8 cellular contexts compared by ENCODE assay signal in the genomic region with DNA sequence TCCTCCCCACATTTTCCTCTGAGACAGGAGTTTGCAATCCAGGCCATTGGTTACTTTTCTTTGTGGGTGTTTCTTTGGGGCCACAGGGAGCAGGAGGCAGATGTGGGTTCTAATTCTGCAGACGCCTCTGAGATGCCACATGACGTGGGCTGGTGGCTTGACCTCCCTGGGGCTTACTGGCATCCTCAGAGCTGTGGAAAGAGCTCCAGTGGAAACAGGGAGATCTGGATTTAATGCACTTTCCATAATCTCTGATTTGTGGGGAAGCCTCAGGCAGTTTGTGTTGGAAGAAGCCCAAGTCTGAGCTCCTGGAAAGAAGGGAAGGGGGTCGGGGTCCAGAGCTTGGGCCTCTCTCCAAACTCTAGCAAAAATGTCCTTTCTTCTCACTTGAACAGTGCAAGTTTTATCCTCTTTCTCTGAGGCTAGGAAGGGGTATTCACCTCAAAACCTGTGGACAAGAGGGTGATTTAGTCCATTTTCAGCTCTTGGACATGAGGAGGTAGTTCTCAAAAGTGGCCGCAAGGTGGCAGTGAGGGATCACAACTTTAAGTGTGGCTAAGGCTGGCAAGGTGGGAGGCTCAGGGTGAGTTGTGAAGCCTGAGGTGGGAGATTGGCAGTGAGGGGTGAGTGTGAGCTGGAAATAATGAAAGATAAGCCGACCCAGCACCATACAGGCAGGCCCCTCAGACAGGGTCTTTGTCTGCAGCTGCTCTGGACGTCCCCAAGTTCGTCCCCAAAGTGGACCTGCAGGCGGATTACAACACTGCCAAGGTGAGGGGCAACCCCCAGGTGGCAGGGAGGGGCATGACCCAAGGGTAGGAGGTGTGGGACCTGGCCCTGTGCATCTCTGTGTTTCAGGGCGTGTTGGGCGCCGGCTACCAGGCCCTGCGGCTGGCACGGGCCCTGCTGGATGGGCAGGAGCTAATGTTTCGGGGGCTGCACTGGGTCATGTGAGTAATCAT. TPM values are rescaled to one million over a fixed set of nuclear protein-coding genes. Genes with fewer than 3 reads are reported as not detected.
DNase-seq lines count a peak whose midpoint lies in the region; ATAC-seq and TF ChIP-seq lines count a peak whose summit lies in the region.

No MANE protein-coding gene starts in this region.

- H2BK5ac ChIP-seq in mesenchymal stem cell (ENCODE audit: low read depth, low read length, poor library complexity, severe bottlenecking) = no peak overlapping the region

- WGBS in mesenchymal stem cell = 82% methylated on average over 13 of the region's 14 CpGs

- no peak overlapping the region for H2BK12ac ChIP-seq in mesenchymal stem cell (ENCODE audit: low read length in 2 of 2)

- no peak overlapping the region for H3K4me2 ChIP-seq in mesenchymal stem cell (ENCODE audit: low read length, poor library complexity, severe bottlenecking)

- H4K91ac ChIP-seq in mesenchymal stem cell (ENCODE audit: low read length) = no peak overlapping the region

- no peaks in the 10 kb centered on the region for H3K27me3 Mint-ChIP-seq in CD8-positive, alpha-beta T cell (ENCODE audit: low read depth)
- H3K27me3 Mint-ChIP-seq in HFFc6 (ENCODE audit: insufficient read depth) = no peaks in the 10 kb centered on the region
- H3K27me3 Mint-ChIP-seq in activated CD4-positive, alpha-beta memory T cell treated with anti-CD3 and anti-CD28 coated beads, Interleukin-2, amount 10 ng/mL, durations not matched to agents 7 days and 5 days = no peaks in the 10 kb centered on the region

- peak; percentile 93 for ATAC-seq in CD8-positive, alpha-beta T cell
- peak; percentile 68 for ATAC-seq in stimulated activated effector memory CD8-positive, alpha-beta T cell treated with anti-CD3 and anti-CD28 coated beads, Interleukin-12 subunit alpha, Interleukin-12 subunit beta, amount 100 ng/mL, for 72 hours
- no peak for ATAC-seq in HG02759 (IDR thresholded peaks at IDR 0.05; ENCODE audit: unreplicated experiment)

- H3K79me1 ChIP-seq in mesenchymal stem cell (replicated peaks; ENCODE audit: low read length, poor library complexity, severe bottlenecking) = no peaks in the 10 kb centered on the region

- H3K9ac ChIP-seq in mesenchymal stem cell (ENCODE audit: low read length) = no peak overlapping the region

- CTCF ChIA-PET in CD8-positive, alpha-beta T cell (lab: Charles Lee) = interaction anchor here (0.6 to 8.6 kb wide), 40 partner anchors 9 to 504 kb away, joined by 3 to 170 read pairs (median 4); partner anchors contain the start of genes DYRK3, IKBKE and RASSF5
- CTCF ChIA-PET in activated CD4-positive, alpha-beta memory T cell treated with anti-CD3 and anti-CD28 coated beads, Interleukin-2, amount 10 ng/mL, durations not matched to agents 7 days and 5 days (lab: Charles Lee) = interaction anchor here (0.6 to 4.4 kb wide), 45 partner anchors 9 to 433 kb away, joined by 3 to 49 read pairs (median 4); partner anchors contain the start of genes DYRK3, IKBKE, MAPKAPK2 and RASSF5

- no peak overlapping the region for H2AK5ac ChIP-seq in mesenchymal stem cell (ENCODE audit: low read length, severe bottlenecking)

- H3K36me3 ChIP-seq in CD8-positive, alpha-beta T cell (ENCODE audit: insufficient read depth, low read length) = peaks cover 60% of the 10 kb centered on the region
- H3K36me3 ChIP-seq in mesenchymal stem cell (ENCODE audit: control insufficient read depth in 1 of 2, insufficient read depth in 2 of 2, low read depth in 1 of 2, low read length in 2 of 2) = peaks cover 64 to 77% of the 10 kb centered on the region in 2 experiments

- TF ChIP-seq CTCF in CD8-positive, alpha-beta T cell (IDR thresholded peaks at IDR 0.05) = peak; percentile 80
- TF ChIP-seq CTCF in HFFc6 (IDR thresholded peaks at IDR 0.05) = peak; percentile 91

- no peaks in the 10 kb centered on the region for H3K9me3 Mint-ChIP-seq in CD8-positive, alpha-beta T cell
- H3K9me3 Mint-ChIP-seq in HFFc6 = no peaks in the 10 kb centered on the region
- no peaks in the 10 kb centered on the region for H3K9me3 Mint-ChIP-seq in activated CD4-positive, alpha-beta memory T cell treated with anti-CD3 and anti-CD28 coated beads, Interleukin-2, amount 10 ng/mL, durations not matched to agents 7 days and 5 days
- H3K9me3 Mint-ChIP-seq in stimulated activated effector memory CD8-positive, alpha-beta T cell treated with anti-CD3 and anti-CD28 coated beads, Interleukin-12 subunit alpha, Interleukin-12 subunit beta, amount 100 ng/mL, for 72 hours = no peaks in the 10 kb centered on the region

- DNase-seq in CD8-positive, alpha-beta T cell = peak; percentile 46 to 75 (median 71)
- DNase-seq in HFFc6 (peak; percentile 55), NCI-H82 (lab: John Stamatoyannopoulos, UW) (peak; percentile 93), mesenchymal stem cell (peak; percentile 76)
- DNase-seq in activated CD4-positive, alpha-beta memory T cell treated with anti-CD3 and anti-CD28 coated beads, Interleukin-2, amount 10 ng/mL, durations not matched to agents 7 days and 5 days = peak; percentile 73
- DNase-seq in effector CD4-positive, alpha-beta T cell = peak; percentile 52
- DNase-seq in stimulated activated effector memory CD8-positive, alpha-beta T cell treated with anti-CD3 and anti-CD28 coated beads, Interleukin-12 subunit alpha, Interleukin-12 subunit beta, amount 100 ng/mL, for 72 hours (ENCODE audit: low spot score in 2 of 2) = peak; percentile 49 to 81

- peak overlapping the region; percentile 80 for H3K27ac Mint-ChIP-seq in CD8-positive, alpha-beta T cell
- H3K27ac Mint-ChIP-seq in HFFc6 = peak overlapping the region; percentile 2; the same call in 1 of the 2 replicates
- peak overlapping the region; percentile 56 for H3K27ac Mint-ChIP-seq in activated CD4-positive, alpha-beta memory T cell treated with anti-CD3 and anti-CD28 coated beads, Interleukin-2, amount 10 ng/mL, durations not matched to agents 7 days and 5 days
- H3K27ac Mint-ChIP-seq in stimulated activated effector memory CD8-positive, alpha-beta T cell treated with anti-CD3 and anti-CD28 coated beads, Interleukin-12 subunit alpha, Interleukin-12 subunit beta, amount 100 ng/mL, for 72 hours = peak overlapping the region; percentile 84

- no peak overlapping the region for H3K23ac ChIP-seq in mesenchymal stem cell (ENCODE audit: low read length in 2 of 2)

- H3K14ac ChIP-seq in mesenchymal stem cell (ENCODE audit: low read length in 2 of 2) = no peak overlapping the region

- H3K27ac ChIP-seq in CD8-positive, alpha-beta T cell (ENCODE audit: low read depth, low read length) = no peak overlapping the region
- no peak overlapping the region for H3K27ac ChIP-seq in mesenchymal stem cell (ENCODE audit: low read length, poor library complexity, severe bottlenecking)

- H3K27me3 ChIP-seq in CD8-positive, alpha-beta T cell (ENCODE audit: insufficient read depth, low read length) = no peaks in the 10 kb centered on the region
- no peaks in the 10 kb centered on the region for H3K27me3 ChIP-seq in mesenchymal stem cell (ENCODE audit: control insufficient read depth in 1 of 2, insufficient read depth in 1 of 2, low read length in 2 of 2)

- no peak overlapping the region for H2BK15ac ChIP-seq in mesenchymal stem cell (ENCODE audit: low read depth, poor library complexity, severe bottlenecking)

- H2BK120ac ChIP-seq in mesenchymal stem cell (ENCODE audit: low read depth, low read length) = no peak overlapping the region

- no peak overlapping the region for H3K4ac ChIP-seq in mesenchymal stem cell (ENCODE audit: low read depth in 1 of 2, low read length in 2 of 2)

- peak overlapping the region in 1 of 2 experiments; percentile 67 for H3K18ac ChIP-seq in mesenchymal stem cell (ENCODE audit: low read depth in 1 of 2, low read length in 2 of 2)

- H4K8ac ChIP-seq in mesenchymal stem cell (ENCODE audit: low read length) = no peak overlapping the region

- no peak overlapping the region for H3K4me3 Mint-ChIP-seq in CD8-positive, alpha-beta T cell
- H3K4me3 Mint-ChIP-seq in HFFc6 = no peak overlapping the region
- no peak overlapping the region for H3K4me3 Mint-ChIP-seq in activated CD4-positive, alpha-beta memory T cell treated with anti-CD3 and anti-CD28 coated beads, Interleukin-2, amount 10 ng/mL, durations not matched to agents 7 days and 5 days
- H3K4me3 Mint-ChIP-seq in stimulated activated effector memory CD8-positive, alpha-beta T cell treated with anti-CD3 and anti-CD28 coated beads, Interleukin-12 subunit alpha, Interleukin-12 subunit beta, amount 100 ng/mL, for 72 hours = no peak overlapping the region

- H3K9me3 ChIP-seq in CD8-positive, alpha-beta T cell (ENCODE audit: low read length) = no peaks in the 10 kb centered on the region
- H3K9me3 ChIP-seq in mesenchymal stem cell (ENCODE audit: control insufficient read depth, low read length) = no peaks in the 10 kb centered on the region

- H3K4me1 Mint-ChIP-seq in CD8-positive, alpha-beta T cell (ENCODE audit: low read depth) = peaks cover 10% of the 10 kb centered on the region
- H3K4me1 Mint-ChIP-seq in HFFc6 (ENCODE audit: low read depth) = peaks cover 22% of the 10 kb centered on the region
- H3K4me1 Mint-ChIP-seq in activated CD4-positive, alpha-beta memory T cell treated with anti-CD3 and anti-CD28 coated beads, Interleukin-2, amount 10 ng/mL, durations not matched to agents 7 days and 5 days = peaks cover 10% of the 10 kb centered on the region
- H3K4me1 Mint-ChIP-seq in stimulated activated effector memory CD8-positive, alpha-beta T cell treated with anti-CD3 and anti-CD28 coated beads, Interleukin-12 subunit alpha, Interleukin-12 subunit beta, amount 100 ng/mL, for 72 hours = peaks cover 38% of the 10 kb centered on the region

- POLR2A ChIA-PET in CD8-positive, alpha-beta T cell (lab: Charles Lee) = interaction anchor here (0.6 to 1.1 kb wide), 3 partner anchors 8 to 190 kb away, joined by 3 to 6 read pairs (median 3); partner anchors contain the start of gene IKBKE
- POLR2A ChIA-PET in activated CD4-positive, alpha-beta memory T cell treated with anti-CD3 and anti-CD28 coated beads, Interleukin-2, amount 10 ng/mL, durations not matched to agents 7 days and 5 days (lab: Charles Lee) = interaction anchor here (0.8 to 1.6 kb wide), 4 partner anchors 9 to 72 kb away, joined by 3 to 10 read pairs (median 8); partner anchors contain the start of gene IKBKE

- H3K36me3 Mint-ChIP-seq in CD8-positive, alpha-beta T cell = peaks cover 87% of the 10 kb centered on the region
- H3K36me3 Mint-ChIP-seq in HFFc6 (ENCODE audit: low read depth) = peaks cover 21% of the 10 kb centered on the region
- H3K36me3 Mint-ChIP-seq in activated CD4-positive, alpha-beta memory T cell treated with anti-CD3 and anti-CD28 coated beads, Interleukin-2, amount 10 ng/mL, durations not matched to agents 7 days and 5 days (ENCODE audit: low read depth) = peaks cover 82% of the 10 kb centered on the region
- H3K36me3 Mint-ChIP-seq in stimulated activated effector memory CD8-positive, alpha-beta T cell treated with anti-CD3 and anti-CD28 coated beads, Interleukin-12 subunit alpha, Interleukin-12 subunit beta, amount 100 ng/mL, for 72 hours = peaks cover 74% of the 10 kb centered on the region

- no peak overlapping the region for H3K4me3 ChIP-seq in CD8-positive, alpha-beta T cell (ENCODE audit: low read depth, low read length)
- H3K4me3 ChIP-seq in mesenchymal stem cell (ENCODE audit: insufficient read depth in 1 of 2, low read depth in 1 of 2, low read length in 2 of 2) = no peak overlapping the region

- intact Hi-C loops in CD8-positive, alpha-beta T cell (cut with DNase I, micrococcal nuclease) = loop anchor here (1.0 to 5.0 kb wide), 5 partner anchors 17 to 503 kb away; no protein-coding TSS in a partner anchor

- H2AFZ ChIP-seq in mesenchymal stem cell (ENCODE audit: low read depth, low read length) = no peak overlapping the region

- peaks cover 13% of the 10 kb centered on the region for H3K4me1 ChIP-seq in CD8-positive, alpha-beta T cell (ENCODE audit: insufficient read depth, low read length)
- peaks cover 14% of the 10 kb centered on the region for H3K4me1 ChIP-seq in mesenchymal stem cell (ENCODE audit: control insufficient read depth, insufficient read depth, low read depth, low read length)

RNA-seq across cellular contexts. Expression of gene IKBKE, which starts 9.2 kb away (rescaled TPM):
- total RNA-seq in CD8-positive, alpha-beta T cell = 10 to 100 TPM; 24.6 to 25.2 TPM
- total RNA-seq in HFFc6 (2021; fragmentation: NEBNext Ultra II Directional; extraction: Animal tissue kit (Norgen Biotek cat#: 25700)) = 10 to 100 TPM; 15.1 to 19.6 (median 17.1) TPM
- total RNA-seq in activated CD4-positive, alpha-beta memory T cell treated with anti-CD3 and anti-CD28 coated beads, Interleukin-2, amount 10 ng/mL, durations not matched to agents 7 days and 5 days = 10 to 100 TPM; 61.8 to 63.6 TPM
- 15.5 TPM for polyA plus RNA-seq in mesenchymal stem cell (2013, experiment 1 of 2)
- polyA plus RNA-seq in mesenchymal stem cell (2013, experiment 2 of 2) = 15.3 TPM

RNA-seq across cellular contexts. Expression of gene RASSF5, which starts 27.9 kb away (rescaled TPM):
- 100 to 1,000 TPM; 209 to 213 TPM for total RNA-seq in CD8-positive, alpha-beta T cell
- 1 to 10 TPM in 2 of 6 experiments, under 1 TPM in 4; 0.52 to 1.1 (median 0.82) TPM for total RNA-seq in HFFc6 (2021; fragmentation: NEBNext Ultra II Directional; extraction: Animal tissue kit (Norgen Biotek cat#: 25700))
- 100 to 1,000 TPM; 213 to 216 TPM for total RNA-seq in activated CD4-positive, alpha-beta memory T cell treated with anti-CD3 and anti-CD28 coated beads, Interleukin-2, amount 10 ng/mL, durations not matched to agents 7 days and 5 days
- polyA plus RNA-seq in mesenchymal stem cell (2013, experiment 1 of 2) = 0.93 TPM
- 1.2 TPM for polyA plus RNA-seq in mesenchymal stem cell (2013, experiment 2 of 2)

Comparison
In these comparisons a context has a peak if more than half of its experiments do, and no peak if none do; other contexts are left out.
1. H3K27ac Mint-ChIP-seq: peak in every context shown above with its lines; median percentile 84 in stimulated activated effector memory CD8-positive, alpha-beta T cell treated with anti-CD3 and anti-CD28 coated beads, Interleukin-12 subunit alpha, Interleukin-12 subunit beta, amount 100 ng/mL, for 72 hours; 80 in CD8-positive, alpha-beta T cell; 56 in activated CD4-positive, alpha-beta memory T cell treated with anti-CD3 and anti-CD28 coated beads, Interleukin-2, amount 10 ng/mL, durations not matched to agents 7 days and 5 days; 2 in HFFc6.
2. RNA of gene RASSF5, which starts 27.9 kb away (total RNA-seq): 213 to 216 TPM in activated CD4-positive, alpha-beta memory T cell treated with anti-CD3 and anti-CD28 coated beads, Interleukin-2, amount 10 ng/mL, durations not matched to agents 7 days and 5 days and 209 to 213 TPM in CD8-positive, alpha-beta T cell; 0.52 to 1.1 TPM in HFFc6; every median in the first group is over 100 times any median in the second.
3. Peak in every context shown above with its lines, with median percentiles within 50 percentile points of each other: DNase-seq.